Comparison of ENCODE assay signal across 17 cellular contexts in genomic region chr3:186922224-186922623, GRCh38.
"Had no signal": no experiment of that assay in that cellular context is flagged by ENCODE, and none has a peak within 500 bp of the region (broad histone marks: within the 10 kb centered on the region; RNA-seq: fewer than 3 reads in every experiment).

No MANE protein-coding gene starts in this region.

- H3K27ac ChIP-seq: colonic mucosa, left ventricle myocardium inferior, lower lobe of right lung, tibial artery had no signal

- H3K4me3 ChIP-seq: colonic mucosa, left ventricle myocardium inferior, lower lobe of right lung, tibial artery had no signal

- H3K27ac Mint-ChIP-seq: naive thymus-derived CD4-positive, alpha-beta T cell; nephron progenitor cell; stimulated activated memory B cell treated with anti-CD40 and anti-IgM and Interleukin-4, amounts not matched to agents 10 μg/mL and 1 μg/mL and 100 μg/mL, for 72 hours; stimulated activated naive CD8-positive, alpha-beta T cell treated with anti-CD3 and anti-CD28 coated beads, Interleukin-15, Interleukin-2, amounts not matched to agents 100 ng/mL and 50 ng/mL, for 24 hours had no signal

- H3K36me3 ChIP-seq: colonic mucosa, left ventricle myocardium inferior, lower lobe of right lung, tibial artery had no signal

- H3K27me3 Mint-ChIP-seq: stimulated activated memory B cell treated with anti-CD40 and anti-IgM and Interleukin-4, amounts not matched to agents 10 μg/mL and 1 μg/mL and 100 μg/mL, for 72 hours; stimulated activated naive CD8-positive, alpha-beta T cell treated with anti-CD3 and anti-CD28 coated beads, Interleukin-15, Interleukin-2, amounts not matched to agents 100 ng/mL and 50 ng/mL, for 24 hours had no signal

- H3K4me1 ChIP-seq: colonic mucosa, left ventricle myocardium inferior, lower lobe of right lung, tibial artery had no signal

- DNase-seq: caudate nucleus; colonic mucosa; dermis blood vessel endothelial cell; effector CD4-positive, alpha-beta T cell; islet precursor cell; left cardiac atrium; left ventricle myocardium inferior; lower lobe of right lung; naive thymus-derived CD4-positive, alpha-beta T cell; nephron progenitor cell; posterior cingulate gyrus; right cardiac atrium; stimulated activated CD4-positive, alpha-beta T cell treated with anti-CD3 and anti-CD28 coated beads, Interleukin-4, amount 100 ng/mL, for 24 hours; tibial artery had no signal

- H3K4me3 Mint-ChIP-seq: naive thymus-derived CD4-positive, alpha-beta T cell; nephron progenitor cell; stimulated activated memory B cell treated with anti-CD40 and anti-IgM and Interleukin-4, amounts not matched to agents 10 μg/mL and 1 μg/mL and 100 μg/mL, for 72 hours; stimulated activated naive CD8-positive, alpha-beta T cell treated with anti-CD3 and anti-CD28 coated beads, Interleukin-15, Interleukin-2, amounts not matched to agents 100 ng/mL and 50 ng/mL, for 24 hours had no signal

- H3K36me3 Mint-ChIP-seq: stimulated activated memory B cell treated with anti-CD40 and anti-IgM and Interleukin-4, amounts not matched to agents 10 μg/mL and 1 μg/mL and 100 μg/mL, for 72 hours had no signal

- H3K9me3 ChIP-seq: colonic mucosa, left ventricle myocardium inferior, lower lobe of right lung, tibial artery had no signal

- FAIRE-seq: frontal cortex had no signal

- H3K27me3 ChIP-seq: colonic mucosa, tibial artery had no signal

- ATAC-seq: left cardiac atrium; lower lobe of right lung; naive thymus-derived CD4-positive, alpha-beta T cell; stimulated activated memory B cell treated with anti-CD40 and anti-IgM and Interleukin-4, amounts not matched to agents 10 μg/mL and 1 μg/mL and 100 μg/mL, for 72 hours had no signal

- H3K9me3 Mint-ChIP-seq: naive thymus-derived CD4-positive, alpha-beta T cell; stimulated activated memory B cell treated with anti-CD40 and anti-IgM and Interleukin-4, amounts not matched to agents 10 μg/mL and 1 μg/mL and 100 μg/mL, for 72 hours; stimulated activated naive CD8-positive, alpha-beta T cell treated with anti-CD3 and anti-CD28 coated beads, Interleukin-15, Interleukin-2, amounts not matched to agents 100 ng/mL and 50 ng/mL, for 24 hours had no signal
